ENCODE assay signal across 13 cellular contexts in the genomic region with DNA sequence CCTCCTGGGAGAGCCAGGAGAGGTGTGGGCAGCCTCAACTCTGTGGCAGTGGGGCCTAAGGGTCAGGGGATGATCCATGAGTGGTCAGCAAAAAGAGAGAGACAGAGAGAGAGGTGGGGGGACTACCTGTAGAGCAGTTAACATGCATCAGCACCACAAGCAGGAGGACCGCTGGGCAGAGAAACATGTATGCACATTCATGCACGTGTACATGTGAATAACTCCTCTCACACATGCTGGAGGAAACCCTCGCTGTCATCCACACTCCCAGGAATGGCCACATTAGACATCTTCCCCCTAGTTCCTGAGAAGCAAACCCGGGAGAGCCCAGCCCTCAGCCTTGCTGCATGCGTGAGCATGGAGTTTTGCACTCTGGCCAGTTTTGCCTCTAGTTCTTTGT.
DNase-seq lines count a peak whose midpoint lies in the region; ATAC-seq, FAIRE-seq and TF ChIP-seq lines count a peak whose summit lies in the region.
"Had no signal": no experiment of that assay in that cellular context is flagged by ENCODE, and none has a peak within 500 bp of the region (broad histone marks: within the 10 kb centered on the region; RNA-seq: fewer than 3 reads in every experiment).

No MANE protein-coding gene starts in this region.

- no peak for TF ChIP-seq CTCF in liver (IDR thresholded peaks at IDR 0.05; ENCODE audit: low read depth, low read length, missing input control)
- no peak for TF ChIP-seq CTCF in HepG2 (CRISPR knock-in tag; IDR thresholded peaks at IDR 0.05)
- no peak for TF ChIP-seq CTCF in ascending aorta (IDR thresholded peaks at IDR 0.05)
- TF ChIP-seq CTCF in type B pancreatic cell (conservative IDR thresholded peaks at IDR 0.05) = no peak

- no peaks in the 10 kb centered on the region for H3K79me2 ChIP-seq in HepG2 (ENCODE audit: insufficient read depth, low read length)

- H3K27me3 Mint-ChIP-seq in type B pancreatic cell = no peaks in the 10 kb centered on the region
- H3K27me3 Mint-ChIP-seq in activated naive CD4-positive, alpha-beta T cell treated with anti-CD3 and anti-CD28 coated beads, Interleukin-2, amount 10 ng/mL, durations not matched to agents 7 days and 5 days = peaks cover 33% of the 10 kb centered on the region

- H4K20me1 ChIP-seq in HepG2 (ENCODE audit: insufficient read depth, low read length) = no peaks in the 10 kb centered on the region

- peaks cover 45% of the 10 kb centered on the region for H3K4me1 Mint-ChIP-seq in type B pancreatic cell (ENCODE audit: unreplicated experiment)
- peaks cover 23% of the 10 kb centered on the region for H3K4me1 Mint-ChIP-seq in activated naive CD4-positive, alpha-beta T cell treated with anti-CD3 and anti-CD28 coated beads, Interleukin-2, amount 10 ng/mL, durations not matched to agents 7 days and 5 days

- H3K4me3 ChIP-seq in liver (ENCODE audit: low read depth in 1 of 3, low read length in 3 of 3) (no peak overlapping the region), HepG2 (replicated peaks in 1 of 3; ENCODE audit: insufficient read depth in 1 of 3, low read depth in 2 of 3, low read length in 3 of 3) (no peak overlapping the region), ascending aorta (no peak overlapping the region)

- H3K36me3 ChIP-seq in liver (ENCODE audit: control insufficient read depth in 4 of 4, insufficient read depth in 3 of 4, low read depth in 1 of 4, low read length in 3 of 4) = peaks cover 0 to 3% (median 0%) of the 10 kb centered on the region in 4 donors
- peaks cover 0 to 40% of the 10 kb centered on the region in 2 experiments; a peak in 3 of 5 replicates for H3K36me3 ChIP-seq in HepG2 (replicated peaks in 1 of 2; ENCODE audit: control insufficient read depth in 1 of 2, insufficient read depth in 2 of 2, low read length in 2 of 2)
- H3K36me3 ChIP-seq in ascending aorta = no peaks in the 10 kb centered on the region

- no peaks in the 10 kb centered on the region for H3K9me3 ChIP-seq in liver (ENCODE audit: control insufficient read depth in 4 of 4, low read length in 3 of 4)
- H3K9me3 ChIP-seq in HepG2 (ENCODE audit: low read length) = no peaks in the 10 kb centered on the region
- H3K9me3 ChIP-seq in ascending aorta = no peaks in the 10 kb centered on the region

- FAIRE-seq in HepG2 (lab: Jason Lieb, UNC) = no peak

- intact Hi-C loops in HepG2 (cut with micrococcal nuclease; ENCODE audit: unreplicated experiment) (loop anchor here (5.0 to 10.0 kb wide), 2 partner anchors 110 to 163 kb away; no protein-coding TSS in a partner anchor), ascending aorta (cut with DNase I) (loop anchor here (5.0 kb wide), 3 partner anchors 43 to 213 kb away; no protein-coding TSS in a partner anchor)

- TF ChIP-seq POLR2A in HepG2 (IDR thresholded peaks at IDR 0.05; ENCODE audit: insufficient read depth in 1 of 2, low read depth in 2 of 2, low read length in 2 of 2) = no peak

- H3K27ac Mint-ChIP-seq in type B pancreatic cell = peak overlapping the region; percentile 52
- no peak overlapping the region for H3K27ac Mint-ChIP-seq in activated naive CD4-positive, alpha-beta T cell treated with anti-CD3 and anti-CD28 coated beads, Interleukin-2, amount 10 ng/mL, durations not matched to agents 7 days and 5 days

- H3K9ac ChIP-seq in liver (ENCODE audit: low read depth in 1 of 2, low read length in 2 of 2) = no peak overlapping the region
- no peak overlapping the region for H3K9ac ChIP-seq in HepG2 (ENCODE audit: insufficient read depth, low read depth, low read length)

- TF ChIP-seq EP300 in HepG2 (IDR thresholded peaks at IDR 0.05; ENCODE audit: low read depth in 2 of 2, low read length in 2 of 2) = no peak
- no peak for TF ChIP-seq EP300 in HepG2 (CRISPR knock-in tag; IDR thresholded peaks at IDR 0.05; ENCODE audit: borderline replicate concordance)

- peaks cover 5% of the 10 kb centered on the region for H3K36me3 Mint-ChIP-seq in type B pancreatic cell
- no peaks in the 10 kb centered on the region for H3K36me3 Mint-ChIP-seq in activated naive CD4-positive, alpha-beta T cell treated with anti-CD3 and anti-CD28 coated beads, Interleukin-2, amount 10 ng/mL, durations not matched to agents 7 days and 5 days

- H3K27ac ChIP-seq in liver (ENCODE audit: low read depth in 1 of 2, low read length in 2 of 2) (no peak overlapping the region), HepG2 (ENCODE audit: extremely low read length, insufficient read depth, low read length) (no peak overlapping the region), ascending aorta (peak overlapping the region; percentile 94 to 95)
- H3K27ac ChIP-seq: C4-2B had no signal

- no peak overlapping the region for H3K4me2 ChIP-seq in HepG2 (ENCODE audit: low read depth, low read length)

- no TSS peak for BruUV-seq in HepG2 (replicated peaks; lab: Mats Ljungman, UMichigan)

- no peak for TF ChIP-seq RAD21 in liver (IDR thresholded peaks at IDR 0.05)
- TF ChIP-seq RAD21 in HepG2 (CRISPR knock-in tag; IDR thresholded peaks at IDR 0.05) = no peak

- CTCF ChIA-PET in HepG2 (lab: Yijun Ruan, JAX; ENCODE audit: low intra/inter-chr PET ratio, low total read pairs) = no interaction called here
- CTCF ChIA-PET in activated naive CD4-positive, alpha-beta T cell treated with anti-CD3 and anti-CD28 coated beads, Interleukin-2, amount 10 ng/mL, durations not matched to agents 7 days and 5 days (lab: Charles Lee) = no interaction called here

- WGBS in liver = 85% methylated on average over 5 of the region's 5 CpGs
- 86% methylated on average over 3 of the region's 5 CpGs for WGBS in HepG2 (ENCODE audit: low lambda C conversion rate)

- POLR2A ChIA-PET in HepG2 (lab: Yijun Ruan, JAX) = no interaction called here

- H2AFZ ChIP-seq in HepG2 (ENCODE audit: low read length) = no peak overlapping the region

- H3K27me3 ChIP-seq in liver (ENCODE audit: control insufficient read depth in 4 of 4, insufficient read depth in 4 of 4, low read length in 3 of 4) (no peaks in the 10 kb centered on the region), HepG2 (ENCODE audit: control insufficient read depth in 1 of 2, insufficient read depth in 2 of 2, low read length in 2 of 2) (no peaks in the 10 kb centered on the region), ascending aorta (no peaks in the 10 kb centered on the region)

- ATAC-seq in HepG2 (no peak), HG03060 (IDR thresholded peaks at IDR 0.05; ENCODE audit: low read depth, unreplicated experiment) (peak; percentile 25)

- DNase-seq in HepG2 (ENCODE audit: low spot score) = no peak
- DNase-seq in ascending aorta (ENCODE audit: low spot score in 2 of 2) = no peak
- no peak for DNase-seq in type B pancreatic cell (ENCODE audit: extremely low spot score, unreplicated experiment)
- no peak for DNase-seq in NCI-H1105 treated with DMSO at 0.1 percent for 48 hours (lab: John Stamatoyannopoulos, UW)
- no peak for DNase-seq in activated naive CD4-positive, alpha-beta T cell treated with anti-CD3 and anti-CD28 coated beads, Interleukin-2, amount 10 ng/mL, durations not matched to agents 7 days and 5 days
- no peak for DNase-seq in AG08396 (ENCODE audit: low spot score)
- DNase-seq: activated T-cell treated with anti-CD3 and anti-CD28 coated beads, Interleukin-2, amount 50 U/mL, for 4 hours; Kasumi-1; kidney glomerular epithelial cell; NCI-H526 treated with DMSO at 0.1 percent for 48 hours had no signal

- no peaks in the 10 kb centered on the region for H3K9me3 Mint-ChIP-seq in type B pancreatic cell
- no peaks in the 10 kb centered on the region for H3K9me3 Mint-ChIP-seq in activated naive CD4-positive, alpha-beta T cell treated with anti-CD3 and anti-CD28 coated beads, Interleukin-2, amount 10 ng/mL, durations not matched to agents 7 days and 5 days
- H3K9me3 Mint-ChIP-seq: activated T-cell treated with anti-CD3 and anti-CD28 coated beads, Interleukin-2, amount 50 U/mL, for 4 hours had no signal

- no peak overlapping the region for H3K4me3 Mint-ChIP-seq in type B pancreatic cell
- no peak overlapping the region for H3K4me3 Mint-ChIP-seq in activated naive CD4-positive, alpha-beta T cell treated with anti-CD3 and anti-CD28 coated beads, Interleukin-2, amount 10 ng/mL, durations not matched to agents 7 days and 5 days
- H3K4me3 Mint-ChIP-seq: activated T-cell treated with anti-CD3 and anti-CD28 coated beads, Interleukin-2, amount 50 U/mL, for 4 hours had no signal

- in situ Hi-C loops in HepG2 (cut with HindIII; ENCODE audit: extremely low pct_ligation_motif_present, low pct_unique_long_range_greater_than_20kb) = loop anchor here (5.0 kb wide), 2 partner anchors 83 to 113 kb away; no protein-coding TSS in a partner anchor

- H3K4me1 ChIP-seq in liver (ENCODE audit: control insufficient read depth in 4 of 4, insufficient read depth in 4 of 4, low read length in 3 of 4) = peaks cover 21 to 48% (median 36%) of the 10 kb centered on the region in 4 donors
- H3K4me1 ChIP-seq in HepG2 (ENCODE audit: insufficient read depth, low read length) = peaks cover 31% of the 10 kb centered on the region
- H3K4me1 ChIP-seq in ascending aorta = peaks cover 39 to 80% of the 10 kb centered on the region in 2 donors

TF ChIP-seq in liver, 16 proteins besides CTCF, POLR2A, EP300 and RAD21 (continues in another document):
- TF ChIP-seq, protein P1, sequence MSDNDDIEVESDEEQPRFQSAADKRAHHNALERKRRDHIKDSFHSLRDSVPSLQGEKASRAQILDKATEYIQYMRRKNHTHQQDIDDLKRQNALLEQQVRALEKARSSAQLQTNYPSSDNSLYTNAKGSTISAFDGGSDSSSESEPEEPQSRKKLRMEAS (IDR thresholded peaks at IDR 0.05) = no peak

TF ChIP-seq in HepG2, 621 proteins besides CTCF, POLR2A, EP300 and RAD21:
- TF ChIP-seq, protein P2, sequence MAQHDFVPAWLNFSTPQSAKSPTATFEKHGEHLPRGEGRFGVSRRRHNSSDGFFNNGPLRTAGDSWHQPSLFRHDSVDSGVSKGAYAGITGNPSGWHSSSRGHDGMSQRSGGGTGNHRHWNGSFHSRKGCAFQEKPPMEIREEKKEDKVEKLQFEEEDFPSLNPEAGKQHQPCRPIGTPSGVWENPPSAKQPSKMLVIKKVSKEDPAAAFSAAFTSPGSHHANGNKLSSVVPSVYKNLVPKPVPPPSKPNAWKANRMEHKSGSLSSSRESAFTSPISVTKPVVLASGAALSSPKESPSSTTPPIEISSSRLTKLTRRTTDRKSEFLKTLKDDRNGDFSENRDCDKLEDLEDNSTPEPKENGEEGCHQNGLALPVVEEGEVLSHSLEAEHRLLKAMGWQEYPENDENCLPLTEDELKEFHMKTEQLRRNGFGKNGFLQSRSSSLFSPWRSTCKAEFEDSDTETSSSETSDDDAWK (CRISPR knock-in tag; IDR thresholded peaks at IDR 0.05) = no peak

Comparison
In these comparisons a context has a peak if more than half of its experiments do, and no peak if none do; other contexts are left out.
1. H3K27ac ChIP-seq: peak in ascending aorta (2 of 2); none in liver (0 of 2) and HepG2 (single experiment).